ENCODE assay signal across 13 cellular contexts in the genomic region with DNA sequence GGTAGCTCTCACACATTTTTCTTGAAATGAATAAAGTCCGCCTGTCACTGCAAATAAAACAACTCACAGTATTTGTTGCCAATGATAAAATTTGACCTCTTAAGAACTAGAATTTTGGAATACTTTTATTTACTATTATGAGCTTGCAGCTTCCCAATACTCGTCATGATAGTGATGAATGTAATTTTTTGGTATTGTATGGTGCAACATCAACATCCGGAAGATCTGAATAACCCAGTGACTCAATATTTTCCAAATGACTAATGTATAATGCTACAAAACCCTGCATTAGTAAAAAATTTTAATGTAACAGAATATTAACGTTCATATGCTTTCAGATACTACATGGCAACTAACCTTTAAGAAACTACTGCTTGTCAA.
DNase-seq lines count a peak whose midpoint lies in the region; ATAC-seq and TF ChIP-seq lines count a peak whose summit lies in the region.
"Had no signal": no experiment of that assay in that cellular context is flagged by ENCODE, and none has a peak within 500 bp of the region (broad histone marks: within the 10 kb centered on the region; RNA-seq: fewer than 3 reads in every experiment).

No MANE protein-coding gene starts in this region.

- peaks cover 9% of the 10 kb centered on the region for H3F3A ChIP-seq in neural progenitor cell (ENCODE audit: low read depth)

- peak; percentile 50 for ATAC-seq in foreskin keratinocyte
- ATAC-seq in activated T-cell treated with anti-CD3 and anti-CD28 coated beads, Interleukin-2, amount 50 U/mL, for 4 hours: no peak
- ATAC-seq: activated CD4-positive, alpha-beta T cell treated with anti-CD3 and anti-CD28 coated beads for 36 hours had no signal

- H3K27me3 Mint-ChIP-seq in neural progenitor cell (ENCODE audit: insufficient read depth, low read depth): peaks cover 2% of the 10 kb centered on the region
- peaks cover 7% of the 10 kb centered on the region for H3K27me3 Mint-ChIP-seq in activated T-cell treated with anti-CD3 and anti-CD28 coated beads, Interleukin-2, amount 50 U/mL, for 4 hours (ENCODE audit: low read depth)

- H3K9me3 Mint-ChIP-seq in neural progenitor cell: no peaks in the 10 kb centered on the region
- no peaks in the 10 kb centered on the region for H3K9me3 Mint-ChIP-seq in activated T-cell treated with anti-CD3 and anti-CD28 coated beads, Interleukin-2, amount 50 U/mL, for 4 hours

- H3K27ac ChIP-seq in HUES48 (ENCODE audit: low read depth, low read length): peak overlapping the region; percentile 7
- peak overlapping the region; percentile 93 for H3K27ac ChIP-seq in foreskin keratinocyte
- no peak overlapping the region for H3K27ac ChIP-seq in neural progenitor cell

- H3K27me3 ChIP-seq in HUES48 (ENCODE audit: control insufficient read depth, insufficient read depth, low read length) (no peaks in the 10 kb centered on the region), adipocyte (replicated peaks; ENCODE audit: control insufficient read depth, insufficient read depth, low read length) (no peaks in the 10 kb centered on the region), foreskin keratinocyte (no peaks in the 10 kb centered on the region), neural progenitor cell (no peaks in the 10 kb centered on the region)

- H3K9ac ChIP-seq in HUES48 (ENCODE audit: low read depth, low read length): no peak overlapping the region
- H3K9ac ChIP-seq in adipocyte (ENCODE audit: low read length): no peak overlapping the region
- no peak overlapping the region for H3K9ac ChIP-seq in neural progenitor cell

- H3K27ac Mint-ChIP-seq in neural progenitor cell: no peak overlapping the region
- H3K27ac Mint-ChIP-seq: activated CD4-positive, alpha-beta T cell treated with anti-CD3 and anti-CD28 coated beads for 36 hours; IgD-negative memory B cell had no signal

- H3K4me3 Mint-ChIP-seq in neural progenitor cell: no peak overlapping the region
- H3K4me3 Mint-ChIP-seq in activated T-cell treated with anti-CD3 and anti-CD28 coated beads, Interleukin-2, amount 50 U/mL, for 4 hours: no peak overlapping the region
- H3K4me3 Mint-ChIP-seq: activated CD4-positive, alpha-beta T cell treated with anti-CD3 and anti-CD28 coated beads for 36 hours; IgD-negative memory B cell had no signal

- H2AFZ ChIP-seq in neural progenitor cell (replicated peaks): no peak overlapping the region

- no peak overlapping the region for H3K4me2 ChIP-seq in neural progenitor cell

- DNase-seq in AG08395 (ENCODE audit: low spot score): peak; percentile 48
- DNase-seq in adipocyte (ENCODE audit: low read depth): peak; percentile 89
- peak; percentile 82 to 92 for DNase-seq in foreskin keratinocyte
- no peak for DNase-seq in occipital lobe (lab: John Stamatoyannopoulos, UW)
- DNase-seq in neural progenitor cell (ENCODE audit: low spot score): no peak
- DNase-seq in activated T-cell treated with anti-CD3 and anti-CD28 coated beads, Interleukin-2, amount 50 U/mL, for 4 hours: no peak
- no peak for DNase-seq in H4 (ENCODE audit: low spot score)
- DNase-seq: activated CD4-positive, alpha-beta T cell treated with anti-CD3 and anti-CD28 coated beads for 36 hours; NCI-H2171; Right ventricle myocardium superior; stimulated activated CD4-positive, alpha-beta T cell treated with anti-CD3 and anti-CD28 coated beads, Interleukin-4, amount 100 ng/mL, for 24 hours had no signal

- H3K4me1 ChIP-seq in HUES48 (ENCODE audit: control insufficient read depth, insufficient read depth, low read length) (peaks cover 62% of the 10 kb centered on the region), adipocyte (ENCODE audit: control insufficient read depth, insufficient read depth, low read length) (peaks cover 63% of the 10 kb centered on the region), foreskin keratinocyte (peaks cover 70% of the 10 kb centered on the region), neural progenitor cell (peaks cover 39% of the 10 kb centered on the region)

- peaks cover 100% of the 10 kb centered on the region for H3K79me2 ChIP-seq in neural progenitor cell (ENCODE audit: low read depth)

- H3K4me3 ChIP-seq in HUES48 (ENCODE audit: low read depth, low read length) (no peak overlapping the region), adipocyte (ENCODE audit: low read length) (peak overlapping the region; percentile 10), neural progenitor cell (no peak overlapping the region)

- H3K9me3 ChIP-seq in HUES48 (ENCODE audit: control insufficient read depth, insufficient read depth, low read length) (no peaks in the 10 kb centered on the region), adipocyte (ENCODE audit: control insufficient read depth, low read length) (no peaks in the 10 kb centered on the region), neural progenitor cell (ENCODE audit: low read depth) (no peaks in the 10 kb centered on the region)

- no peaks in the 10 kb centered on the region for H3K36me3 ChIP-seq in HUES48 (ENCODE audit: control insufficient read depth, insufficient read depth, low read length)
- no peaks in the 10 kb centered on the region for H3K36me3 ChIP-seq in adipocyte (ENCODE audit: control insufficient read depth, insufficient read depth, low read length, severe bottlenecking)
- H3K36me3 ChIP-seq in neural progenitor cell: no peaks in the 10 kb centered on the region

- peaks cover 93% of the 10 kb centered on the region for H4K20me1 ChIP-seq in neural progenitor cell (ENCODE audit: low read depth)

- peaks cover 61% of the 10 kb centered on the region for H3K4me1 Mint-ChIP-seq in neural progenitor cell
- no peaks in the 10 kb centered on the region for H3K4me1 Mint-ChIP-seq in activated T-cell treated with anti-CD3 and anti-CD28 coated beads, Interleukin-2, amount 50 U/mL, for 4 hours (ENCODE audit: low read depth)
- H3K4me1 Mint-ChIP-seq: activated CD4-positive, alpha-beta T cell treated with anti-CD3 and anti-CD28 coated beads for 36 hours had no signal

- no peak for TF ChIP-seq CTCF in foreskin keratinocyte (conservative IDR thresholded peaks at IDR 0.05)
- TF ChIP-seq CTCF in neural progenitor cell (IDR thresholded peaks at IDR 0.05): no peak

- peaks cover 22% of the 10 kb centered on the region for H3K36me3 Mint-ChIP-seq in neural progenitor cell
- H3K36me3 Mint-ChIP-seq in activated T-cell treated with anti-CD3 and anti-CD28 coated beads, Interleukin-2, amount 50 U/mL, for 4 hours (ENCODE audit: insufficient read depth): no peaks in the 10 kb centered on the region
- H3K36me3 Mint-ChIP-seq: IgD-negative memory B cell had no signal

Comparison
In these comparisons a context has a peak if more than half of its experiments do, and no peak if none do; other contexts are left out.
1. DNase-seq: peak in AG08395 (single experiment), adipocyte (single experiment) and foreskin keratinocyte (2 of 2); none in occipital lobe (single experiment), neural progenitor cell (single experiment), activated T-cell treated with anti-CD3 and anti-CD28 coated beads, Interleukin-2, amount 50 U/mL, for 4 hours (single experiment) and H4 (single experiment).